In the genomic region with DNA sequence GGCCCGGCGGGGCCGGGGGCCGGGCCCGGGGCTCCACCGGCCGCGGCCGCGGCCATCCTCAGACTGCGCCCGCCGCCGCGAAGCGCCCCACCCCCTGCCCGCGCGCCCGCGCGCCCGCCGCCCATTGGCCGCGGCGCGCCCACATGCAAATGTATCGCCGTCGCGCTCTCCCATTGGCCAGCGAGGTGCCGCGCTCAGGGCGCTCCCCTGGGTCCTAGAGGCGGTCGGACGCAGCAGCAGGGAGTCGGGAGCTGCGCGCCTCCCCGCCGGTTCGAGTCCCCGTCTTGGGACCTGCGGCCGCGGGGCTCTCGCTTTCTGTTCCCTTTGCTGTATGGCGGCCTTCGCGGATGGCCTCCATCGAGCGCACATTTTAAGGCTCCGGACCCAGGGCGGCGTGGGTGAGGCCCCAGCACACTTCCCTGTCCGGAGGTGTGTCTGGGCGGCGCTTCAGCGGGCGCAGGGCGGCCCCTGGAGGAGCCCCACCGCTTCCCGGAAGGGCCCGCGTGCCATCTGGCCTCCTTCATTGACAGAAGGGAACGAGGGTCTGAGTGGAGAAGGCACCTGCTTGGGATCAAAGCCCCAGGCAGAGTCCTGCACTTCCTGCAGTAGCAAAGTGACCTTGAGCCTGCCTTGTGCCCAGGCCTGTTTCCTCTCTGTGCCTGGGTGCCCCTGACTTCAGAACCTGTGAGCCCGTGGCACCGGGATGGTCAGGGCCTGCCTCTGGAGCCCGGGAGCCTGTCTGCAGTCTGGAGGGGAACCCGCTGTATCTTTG, we compare ENCODE assay signal across 1 cellular context.
TF ChIP-seq lines count a peak whose summit lies in the region.

A gene with protein sequence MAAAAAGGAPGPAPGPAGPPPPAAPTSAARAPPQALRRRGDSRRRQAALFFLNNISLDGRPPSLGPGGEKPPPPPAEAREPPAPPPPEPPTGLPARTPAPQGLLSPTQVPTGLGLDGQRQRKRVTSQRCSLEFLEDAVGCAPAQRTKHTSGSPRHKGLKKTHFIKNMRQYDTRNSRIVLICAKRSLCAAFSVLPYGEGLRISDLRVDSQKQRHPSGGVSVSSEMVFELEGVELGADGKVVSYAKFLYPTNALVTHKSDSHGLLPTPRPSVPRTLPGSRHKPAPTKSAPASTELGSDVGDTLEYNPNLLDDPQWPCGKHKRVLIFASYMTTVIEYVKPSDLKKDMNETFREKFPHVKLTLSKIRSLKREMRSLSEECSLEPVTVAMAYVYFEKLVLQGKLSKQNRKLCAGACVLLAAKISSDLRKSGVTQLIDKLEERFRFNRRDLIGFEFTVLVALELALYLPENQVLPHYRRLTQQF (minus strand): TSS at position 65 of the 772 bp plus-strand sequence. CDS start 9 bp downstream, at position 56.

TF ChIP-seq in K562, 482 proteins besides CTCF, POLR2A, EP300 and RAD21 (continued from another document):
- no peak for TF ChIP-seq TCF3 (CRISPR knock-in tag; IDR thresholded peaks at IDR 0.05)
- 0 out of 2 replicates have a peak, but pooled peaks have one; percentile 46 for TF ChIP-seq ZNF589 (CRISPR knock-in tag; IDR thresholded peaks at IDR 0.05; ENCODE audit: low read depth)
- no peak for TF ChIP-seq ZNF785 (CRISPR knock-in tag; IDR thresholded peaks at IDR 0.05)
- TF ChIP-seq ESRRB (CRISPR knock-in tag; IDR thresholded peaks at IDR 0.05; ENCODE audit: borderline replicate concordance) = no peak
- no peak for TF ChIP-seq ASH1L (IDR thresholded peaks at IDR 0.05; ENCODE audit: borderline replicate concordance, low read depth, partially characterized antibody)
- peak; percentile 71 for TF ChIP-seq RBM22 (IDR thresholded peaks at IDR 0.05; ENCODE audit: low read depth, low read length, poor library complexity, severe bottlenecking)
- no peak for TF ChIP-seq ZC3H11A (IDR thresholded peaks at IDR 0.05; ENCODE audit: low read depth, low read length)
- no peak; the same call in 1 of the 2 replicates for TF ChIP-seq NFIC (IDR thresholded peaks at IDR 0.05)
- no peak for TF ChIP-seq ZC3H8 (IDR thresholded peaks at IDR 0.05)
- no peak for TF ChIP-seq U2AF2 (optimal IDR thresholded peaks at IDR 0.05; ENCODE audit: low read depth, low read length)
- TF ChIP-seq ATF7 (IDR thresholded peaks at IDR 0.05) = peak; percentile 88
- TF ChIP-seq, protein P1, sequence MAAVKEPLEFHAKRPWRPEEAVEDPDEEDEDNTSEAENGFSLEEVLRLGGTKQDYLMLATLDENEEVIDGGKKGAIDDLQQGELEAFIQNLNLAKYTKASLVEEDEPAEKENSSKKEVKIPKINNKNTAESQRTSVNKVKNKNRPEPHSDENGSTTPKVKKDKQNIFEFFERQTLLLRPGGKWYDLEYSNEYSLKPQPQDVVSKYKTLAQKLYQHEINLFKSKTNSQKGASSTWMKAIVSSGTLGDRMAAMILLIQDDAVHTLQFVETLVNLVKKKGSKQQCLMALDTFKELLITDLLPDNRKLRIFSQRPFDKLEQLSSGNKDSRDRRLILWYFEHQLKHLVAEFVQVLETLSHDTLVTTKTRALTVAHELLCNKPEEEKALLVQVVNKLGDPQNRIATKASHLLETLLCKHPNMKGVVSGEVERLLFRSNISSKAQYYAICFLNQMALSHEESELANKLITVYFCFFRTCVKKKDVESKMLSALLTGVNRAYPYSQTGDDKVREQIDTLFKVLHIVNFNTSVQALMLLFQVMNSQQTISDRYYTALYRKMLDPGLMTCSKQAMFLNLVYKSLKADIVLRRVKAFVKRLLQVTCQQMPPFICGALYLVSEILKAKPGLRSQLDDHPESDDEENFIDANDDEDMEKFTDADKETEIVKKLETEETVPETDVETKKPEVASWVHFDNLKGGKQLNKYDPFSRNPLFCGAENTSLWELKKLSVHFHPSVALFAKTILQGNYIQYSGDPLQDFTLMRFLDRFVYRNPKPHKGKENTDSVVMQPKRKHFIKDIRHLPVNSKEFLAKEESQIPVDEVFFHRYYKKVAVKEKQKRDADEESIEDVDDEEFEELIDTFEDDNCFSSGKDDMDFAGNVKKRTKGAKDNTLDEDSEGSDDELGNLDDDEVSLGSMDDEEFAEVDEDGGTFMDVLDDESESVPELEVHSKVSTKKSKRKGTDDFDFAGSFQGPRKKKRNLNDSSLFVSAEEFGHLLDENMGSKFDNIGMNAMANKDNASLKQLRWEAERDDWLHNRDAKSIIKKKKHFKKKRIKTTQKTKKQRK (IDR thresholded peaks at IDR 0.05; ENCODE audit: borderline replicate concordance, low read depth, low read length) = no peak
